In genomic region chr17:2064511-2064910, GRCh38 we compare ENCODE assay signal across 10 cellular contexts. TPM values are rescaled to one million over a fixed set of nuclear protein-coding genes. Genes with fewer than 3 reads are reported as not detected.
DNase-seq lines count a peak whose midpoint lies in the region; ATAC-seq and TF ChIP-seq lines count a peak whose summit lies in the region.
"Had no signal": no experiment of that assay in that cellular context is flagged by ENCODE, and none has a peak within 500 bp of the region (broad histone marks: within the 10 kb centered on the region; RNA-seq: fewer than 3 reads in every experiment).

No MANE protein-coding gene starts in this region.

- ATAC-seq in GM18870 (IDR thresholded peaks at IDR 0.05; ENCODE audit: unreplicated experiment) (no peak), GM21360 (IDR thresholded peaks at IDR 0.05; ENCODE audit: unreplicated experiment) (no peak)

- H2BK120ac ChIP-seq in neuronal stem cell (ENCODE audit: low read depth, low read length): no peak overlapping the region

- H3K27ac ChIP-seq in BLaER1: peak overlapping the region; percentile 88
- H3K27ac ChIP-seq in fibroblast of lung (ENCODE audit: insufficient read depth, low read length): peak overlapping the region; percentile 85
- no peak overlapping the region for H3K27ac ChIP-seq in neuronal stem cell (replicated peaks; ENCODE audit: low read length)

- no peaks in the 10 kb centered on the region for H4K20me1 ChIP-seq in BLaER1
- no peaks in the 10 kb centered on the region for H4K20me1 ChIP-seq in fibroblast of lung (ENCODE audit: control insufficient read depth, extremely low read depth, insufficient read depth, low read length)

- H3K18ac ChIP-seq in neuronal stem cell (ENCODE audit: low read length): peak overlapping the region; percentile 48

- peak overlapping the region; percentile 75 for H3K9ac ChIP-seq in BLaER1
- peak overlapping the region; percentile 14 for H3K9ac ChIP-seq in fibroblast of lung (ENCODE audit: insufficient read depth, low read length)
- H3K9ac ChIP-seq in neuronal stem cell (ENCODE audit: low read depth, low read length, poor library complexity): no peak overlapping the region

- TF ChIP-seq POLR2A in NB4 (IDR thresholded peaks at IDR 0.05; ENCODE audit: extremely low read depth, insufficient read length): no peak

- H3K9me3 ChIP-seq in BLaER1 (no peaks in the 10 kb centered on the region), fibroblast of lung (ENCODE audit: control insufficient read depth, insufficient read depth, low read depth, low read length) (no peaks in the 10 kb centered on the region), neuronal stem cell (replicated peaks in 1 of 2; ENCODE audit: control insufficient read depth in 2 of 2, insufficient read depth in 1 of 2, low read depth in 1 of 2, low read length in 2 of 2) (peaks cover 0 to 2% of the 10 kb centered on the region in 2 donors)

- WGBS in neuronal stem cell (ENCODE audit: extremely low coverage in 2 of 2, insufficient read length in 2 of 2, insufficient replicate concordance in 1 of 2), 2 donors: no CpG with 5 or more reads among the region's 6 CpGs

- no peak overlapping the region for H2AFZ ChIP-seq in fibroblast of lung (ENCODE audit: low read length)
- no peak overlapping the region for H2AFZ ChIP-seq in neuronal stem cell (ENCODE audit: low read length)
- H2AFZ ChIP-seq: hepatocyte had no signal

- H3K79me2 ChIP-seq in fibroblast of lung (ENCODE audit: control insufficient read depth, insufficient read depth, low read length): peaks cover 28% of the 10 kb centered on the region
- H3K79me2 ChIP-seq: hepatocyte had no signal

- H4K91ac ChIP-seq in neuronal stem cell (ENCODE audit: low read depth, low read length, poor library complexity): no peak overlapping the region

- H3K4me1 ChIP-seq in BLaER1 (peaks cover 100% of the 10 kb centered on the region), fibroblast of lung (ENCODE audit: control insufficient read depth, extremely low read depth, insufficient read depth, low read length) (peaks cover 91% of the 10 kb centered on the region), neuronal stem cell (ENCODE audit: control insufficient read depth in 2 of 2, insufficient read depth in 1 of 2, low read depth in 1 of 2, low read length in 2 of 2) (peaks cover 4 to 17% of the 10 kb centered on the region in 2 donors)

- H3K23ac ChIP-seq in neuronal stem cell (ENCODE audit: low read depth, low read length, poor library complexity): peak overlapping the region; percentile 55

- no peak for TF ChIP-seq CTCF in NB4 (IDR thresholded peaks at IDR 0.05; ENCODE audit: low read depth, low read length)
- no peak for TF ChIP-seq CTCF in fibroblast of lung (conservative IDR thresholded peaks at IDR 0.05 in 1 of 2, IDR thresholded peaks at IDR 0.05 in 1 of 2; ENCODE audit: low read depth in 1 of 2, low read length in 2 of 2)

- DNase-seq in NB4 (ENCODE audit: low read depth): peak; percentile 48
- no peak for DNase-seq in fibroblast of lung (ENCODE audit: low read depth in 2 of 2)
- no peak for DNase-seq in neuronal stem cell (ENCODE audit: low spot score)
- DNase-seq in COLO668 (lab: John Stamatoyannopoulos, UW; ENCODE audit: unreplicated experiment): no peak
- no peak for DNase-seq in KG1 (lab: John Stamatoyannopoulos, UW)

- H2BK5ac ChIP-seq in neuronal stem cell (ENCODE audit: low read length): no peak overlapping the region

- no peak overlapping the region for H3K4ac ChIP-seq in neuronal stem cell (ENCODE audit: low read length)

- H3K36me3 ChIP-seq in BLaER1: peaks cover 40% of the 10 kb centered on the region
- peaks cover 22% of the 10 kb centered on the region for H3K36me3 ChIP-seq in fibroblast of lung (ENCODE audit: control insufficient read depth, insufficient read depth, low read length)
- H3K36me3 ChIP-seq in neuronal stem cell (replicated peaks in 1 of 2; ENCODE audit: control insufficient read depth in 2 of 2, insufficient read depth in 2 of 2, low read length in 2 of 2): peaks cover 30 to 90% of the 10 kb centered on the region in 2 donors

- no peak overlapping the region for H2AK5ac ChIP-seq in neuronal stem cell (ENCODE audit: low read depth, low read length)

- H2BK12ac ChIP-seq in neuronal stem cell (ENCODE audit: low read length): no peak overlapping the region

- peaks cover 8% of the 10 kb centered on the region for H3K79me1 ChIP-seq in neuronal stem cell (ENCODE audit: low read depth, low read length)

- H3K4me3 ChIP-seq in BLaER1 (peak overlapping the region; percentile 44), NB4 (ENCODE audit: low read depth, low read length) (no peak overlapping the region), fibroblast of lung (replicated peaks in 1 of 4; ENCODE audit: control extremely low read depth in 1 of 4, insufficient read depth in 1 of 4, low read depth in 3 of 4, low read length in 4 of 4) (no peak overlapping the region), neuronal stem cell (ENCODE audit: low read length in 2 of 2) (no peak overlapping the region)
- H3K4me3 ChIP-seq: hepatocyte, K562 had no signal

- peak overlapping the region; percentile 87 for H3K4me2 ChIP-seq in BLaER1
- H3K4me2 ChIP-seq in fibroblast of lung (ENCODE audit: extremely low read depth, insufficient read depth, low read length): no peak overlapping the region
- H3K4me2 ChIP-seq in neuronal stem cell (ENCODE audit: insufficient read depth, low read length, poor library complexity, severe bottlenecking): no peak overlapping the region
- H3K4me2 ChIP-seq: hepatocyte had no signal

- H3K27me3 ChIP-seq in BLaER1 (peaks cover 19% of the 10 kb centered on the region), fibroblast of lung (ENCODE audit: control insufficient read depth, insufficient read depth, low read length) (no peaks in the 10 kb centered on the region), neuronal stem cell (ENCODE audit: control insufficient read depth in 3 of 3, insufficient read depth in 3 of 3, low read depth in 1 of 3, low read length in 3 of 3) (peaks cover 0 to 17% (median 9%) of the 10 kb centered on the region in 3 experiments)

- no peak overlapping the region for H3K14ac ChIP-seq in neuronal stem cell (ENCODE audit: low read length)

- no peak overlapping the region for H4K8ac ChIP-seq in neuronal stem cell (ENCODE audit: low read depth, low read length)

- H2BK15ac ChIP-seq in neuronal stem cell (ENCODE audit: low read length): no peak overlapping the region

RNA-seq across cellular contexts. Expression of gene HIC1, which starts 9.6 kb away (rescaled TPM):
- 29.1 and 30.0 TPM in 2 replicates for total RNA-seq in fibroblast of lung
- polyA plus RNA-seq in fibroblast of lung: 8.2 and 11.3 TPM in 2 replicates
- polyA plus RNA-seq in fibroblast of lung (2012): 31.7 and 32.0 TPM in 2 replicates
- polyA minus RNA-seq in fibroblast of lung (ENCODE audit: low replicate concordance): 14.0 and 15.0 TPM in 2 replicates
- 0.08 TPM for polyA plus RNA-seq in neuronal stem cell (2013, experiment 1 of 2)
- 0.04 TPM for polyA plus RNA-seq in neuronal stem cell (2013, experiment 2 of 2)

RNA-seq across cellular contexts. Expression of gene OVCA2, which starts 22.7 kb away (rescaled TPM):
- 40.6 and 41.1 TPM in 2 replicates for total RNA-seq in fibroblast of lung
- polyA plus RNA-seq in fibroblast of lung: 27.9 and 41.8 TPM in 2 replicates
- polyA plus RNA-seq in fibroblast of lung (2012): 21.1 and 44.6 TPM in 2 replicates
- polyA minus RNA-seq in fibroblast of lung (ENCODE audit: low replicate concordance): 17.5 and 21.0 TPM in 2 replicates
- polyA plus RNA-seq in neuronal stem cell (2013, experiment 1 of 2): 13.9 TPM
- 14.2 TPM for polyA plus RNA-seq in neuronal stem cell (2013, experiment 2 of 2)

RNA-seq across cellular contexts. Expression of gene DPH1, which starts 34.6 kb away (rescaled TPM):
- total RNA-seq in fibroblast of lung: 21.3 and 23.1 TPM in 2 replicates
- 28.5 and 31.3 TPM in 2 replicates for polyA plus RNA-seq in fibroblast of lung
- 33.4 and 34.1 TPM in 2 replicates for polyA plus RNA-seq in fibroblast of lung (2012)
- polyA minus RNA-seq in fibroblast of lung (ENCODE audit: low replicate concordance): 194 and 205 TPM in 2 replicates
- 19.6 TPM for polyA plus RNA-seq in neuronal stem cell (2013, experiment 1 of 2)
- 18.0 TPM for polyA plus RNA-seq in neuronal stem cell (2013, experiment 2 of 2)

RNA-seq across cellular contexts. Expression of gene RTN4RL1, which starts 39.4 kb away (rescaled TPM):
- 0.51 and 0.83 TPM in 2 replicates for total RNA-seq in fibroblast of lung
- polyA plus RNA-seq in fibroblast of lung: 0.14 and 0.39 TPM in 2 replicates
- polyA plus RNA-seq in fibroblast of lung (2012): 0.40 and 0.76 TPM in 2 replicates
- polyA minus RNA-seq in fibroblast of lung (ENCODE audit: low replicate concordance): 0.20 TPM in 1 of 2 replicates, not detected in the other
- 4.0 TPM for polyA plus RNA-seq in neuronal stem cell (2013, experiment 1 of 2)
- polyA plus RNA-seq in neuronal stem cell (2013, experiment 2 of 2): 3.9 TPM
